Comparison of ENCODE assay signal across 1 cellular context in genomic region chr16:15608398-15609285, GRCh38.
A peak's percentile ranks its signal among the peaks of the same experiment; 100 is the strongest.
TF ChIP-seq lines count a peak whose summit lies in the region.

No MANE protein-coding gene starts in this region.

TF ChIP-seq in HepG2, 621 proteins besides CTCF, POLR2A, EP300 and RAD21 (continued from another document and continues in another):
- no peak for TF ChIP-seq ZNF343 (CRISPR knock-in tag; IDR thresholded peaks at IDR 0.05)
- TF ChIP-seq, protein P1, sequence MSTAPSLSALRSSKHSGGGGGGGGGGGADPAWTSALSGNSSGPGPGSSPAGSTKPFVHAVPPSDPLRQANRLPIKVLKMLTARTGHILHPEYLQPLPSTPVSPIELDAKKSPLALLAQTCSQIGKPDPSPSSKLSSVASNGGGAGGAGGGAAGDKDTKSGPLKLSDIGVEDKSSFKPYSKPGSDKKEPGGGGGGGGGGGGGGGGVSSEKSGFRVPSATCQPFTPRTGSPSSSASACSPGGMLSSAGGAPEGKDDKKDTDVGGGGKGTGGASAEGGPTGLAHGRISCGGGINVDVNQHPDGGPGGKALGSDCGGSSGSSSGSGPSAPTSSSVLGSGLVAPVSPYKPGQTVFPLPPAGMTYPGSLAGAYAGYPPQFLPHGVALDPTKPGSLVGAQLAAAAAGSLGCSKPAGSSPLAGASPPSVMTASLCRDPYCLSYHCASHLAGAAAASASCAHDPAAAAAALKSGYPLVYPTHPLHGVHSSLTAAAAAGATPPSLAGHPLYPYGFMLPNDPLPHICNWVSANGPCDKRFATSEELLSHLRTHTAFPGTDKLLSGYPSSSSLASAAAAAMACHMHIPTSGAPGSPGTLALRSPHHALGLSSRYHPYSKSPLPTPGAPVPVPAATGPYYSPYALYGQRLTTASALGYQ (CRISPR knock-in tag; IDR thresholded peaks at IDR 0.05), result peak; percentile 94
- TF ChIP-seq ZBTB20 (CRISPR knock-in tag; IDR thresholded peaks at IDR 0.05; ENCODE audit: borderline replicate concordance, low read depth), result peak; percentile 84; the same call in 1 of the 2 replicates
- 0 out of 2 replicates have a peak, but pooled peaks have one; percentile 58 for TF ChIP-seq ZSCAN20 (CRISPR knock-in tag; IDR thresholded peaks at IDR 0.05; ENCODE audit: borderline replicate concordance)
- TF ChIP-seq ZNF232 (CRISPR knock-in tag; IDR thresholded peaks at IDR 0.05; ENCODE audit: borderline replicate concordance), result no peak
- peak; percentile 64; the same call in 1 of the 2 replicates for TF ChIP-seq HHEX (CRISPR knock-in tag; IDR thresholded peaks at IDR 0.05)
- TF ChIP-seq HNRNPK (IDR thresholded peaks at IDR 0.05; ENCODE audit: low read depth, low read length, poor library complexity, severe bottlenecking), result no peak
- 0 out of 2 replicates have a peak, but pooled peaks have one; percentile 33 for TF ChIP-seq ZBED4 (CRISPR knock-in tag; IDR thresholded peaks at IDR 0.05; ENCODE audit: borderline replicate concordance)
- TF ChIP-seq, protein P2, sequence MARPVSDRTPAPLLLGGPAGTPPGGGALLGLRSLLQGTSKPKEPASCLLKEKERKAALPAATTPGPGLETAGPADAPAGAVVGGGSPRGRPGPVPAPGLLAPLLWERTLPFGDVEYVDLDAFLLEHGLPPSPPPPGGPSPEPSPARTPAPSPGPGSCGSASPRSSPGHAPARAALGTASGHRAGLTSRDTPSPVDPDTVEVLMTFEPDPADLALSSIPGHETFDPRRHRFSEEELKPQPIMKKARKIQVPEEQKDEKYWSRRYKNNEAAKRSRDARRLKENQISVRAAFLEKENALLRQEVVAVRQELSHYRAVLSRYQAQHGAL (CRISPR knock-in tag; IDR thresholded peaks at IDR 0.05; ENCODE audit: not compliant biosample characterization), result peak; percentile 86
- peak; percentile 57; the same call in 1 of the 2 replicates for TF ChIP-seq MEIS2 (CRISPR knock-in tag; IDR thresholded peaks at IDR 0.05)
- TF ChIP-seq SAP130 (CRISPR knock-in tag; IDR thresholded peaks at IDR 0.05; ENCODE audit: low read depth), result peak; percentile 80
- no peak for TF ChIP-seq ZNF556 (CRISPR knock-in tag; IDR thresholded peaks at IDR 0.05; ENCODE audit: borderline replicate concordance)
- TF ChIP-seq KDM3A (CRISPR knock-in tag; IDR thresholded peaks at IDR 0.05; ENCODE audit: low read depth), result 0 out of 2 replicates have a peak, but pooled peaks have one; percentile 31
- TF ChIP-seq SIX4 (CRISPR knock-in tag; IDR thresholded peaks at IDR 0.05), result peak; percentile 95
- TF ChIP-seq, protein P3, sequence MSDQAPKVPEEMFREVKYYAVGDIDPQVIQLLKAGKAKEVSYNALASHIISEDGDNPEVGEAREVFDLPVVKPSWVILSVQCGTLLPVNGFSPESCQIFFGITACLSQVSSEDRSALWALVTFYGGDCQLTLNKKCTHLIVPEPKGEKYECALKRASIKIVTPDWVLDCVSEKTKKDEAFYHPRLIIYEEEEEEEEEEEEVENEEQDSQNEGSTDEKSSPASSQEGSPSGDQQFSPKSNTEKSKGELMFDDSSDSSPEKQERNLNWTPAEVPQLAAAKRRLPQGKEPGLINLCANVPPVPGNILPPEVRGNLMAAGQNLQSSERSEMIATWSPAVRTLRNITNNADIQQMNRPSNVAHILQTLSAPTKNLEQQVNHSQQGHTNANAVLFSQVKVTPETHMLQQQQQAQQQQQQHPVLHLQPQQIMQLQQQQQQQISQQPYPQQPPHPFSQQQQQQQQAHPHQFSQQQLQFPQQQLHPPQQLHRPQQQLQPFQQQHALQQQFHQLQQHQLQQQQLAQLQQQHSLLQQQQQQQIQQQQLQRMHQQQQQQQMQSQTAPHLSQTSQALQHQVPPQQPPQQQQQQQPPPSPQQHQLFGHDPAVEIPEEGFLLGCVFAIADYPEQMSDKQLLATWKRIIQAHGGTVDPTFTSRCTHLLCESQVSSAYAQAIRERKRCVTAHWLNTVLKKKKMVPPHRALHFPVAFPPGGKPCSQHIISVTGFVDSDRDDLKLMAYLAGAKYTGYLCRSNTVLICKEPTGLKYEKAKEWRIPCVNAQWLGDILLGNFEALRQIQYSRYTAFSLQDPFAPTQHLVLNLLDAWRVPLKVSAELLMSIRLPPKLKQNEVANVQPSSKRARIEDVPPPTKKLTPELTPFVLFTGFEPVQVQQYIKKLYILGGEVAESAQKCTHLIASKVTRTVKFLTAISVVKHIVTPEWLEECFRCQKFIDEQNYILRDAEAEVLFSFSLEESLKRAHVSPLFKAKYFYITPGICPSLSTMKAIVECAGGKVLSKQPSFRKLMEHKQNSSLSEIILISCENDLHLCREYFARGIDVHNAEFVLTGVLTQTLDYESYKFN (CRISPR knock-in tag; conservative IDR thresholded peaks at IDR 0.05), result peak; percentile 91
- peak; percentile 58; the same call in 1 of the 2 replicates for TF ChIP-seq RERE (CRISPR knock-in tag; IDR thresholded peaks at IDR 0.05; ENCODE audit: low read depth)
- TF ChIP-seq MIER3 (CRISPR knock-in tag; IDR thresholded peaks at IDR 0.05; ENCODE audit: borderline replicate concordance), result peak; percentile 57; the same call in 1 of the 2 replicates
- no peak for TF ChIP-seq ETV6 (CRISPR knock-in tag; conservative IDR thresholded peaks at IDR 0.05)
- peak; percentile 76; the same call in 1 of the 2 replicates for TF ChIP-seq MYPOP (CRISPR knock-in tag; IDR thresholded peaks at IDR 0.05)
- TF ChIP-seq ZNF530 (CRISPR knock-in tag; IDR thresholded peaks at IDR 0.05; ENCODE audit: low read depth), result no peak
- TF ChIP-seq, protein P4, sequence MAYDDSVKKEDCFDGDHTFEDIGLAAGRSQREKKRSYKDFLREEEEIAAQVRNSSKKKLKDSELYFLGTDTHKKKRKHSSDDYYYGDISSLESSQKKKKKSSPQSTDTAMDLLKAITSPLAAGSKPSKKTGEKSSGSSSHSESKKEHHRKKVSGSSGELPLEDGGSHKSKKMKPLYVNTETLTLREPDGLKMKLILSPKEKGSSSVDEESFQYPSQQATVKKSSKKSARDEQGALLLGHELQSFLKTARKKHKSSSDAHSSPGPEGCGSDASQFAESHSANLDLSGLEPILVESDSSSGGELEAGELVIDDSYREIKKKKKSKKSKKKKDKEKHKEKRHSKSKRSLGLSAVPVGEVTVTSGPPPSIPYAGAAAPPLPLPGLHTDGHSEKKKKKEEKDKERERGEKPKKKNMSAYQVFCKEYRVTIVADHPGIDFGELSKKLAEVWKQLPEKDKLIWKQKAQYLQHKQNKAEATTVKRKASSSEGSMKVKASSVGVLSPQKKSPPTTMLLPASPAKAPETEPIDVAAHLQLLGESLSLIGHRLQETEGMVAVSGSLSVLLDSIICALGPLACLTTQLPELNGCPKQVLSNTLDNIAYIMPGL (CRISPR knock-in tag; IDR thresholded peaks at IDR 0.05; ENCODE audit: borderline replicate concordance in 1 of 2, low read depth in 1 of 2), result peak in 1 of 2 experiments; percentile 53; a peak in 2 of 4 replicates
- TF ChIP-seq JARID2 (CRISPR knock-in tag; IDR thresholded peaks at IDR 0.05; ENCODE audit: insufficient replicate concordance), result peak; percentile 20
- TF ChIP-seq TGIF2 (CRISPR knock-in tag; IDR thresholded peaks at IDR 0.05), result peak; percentile 56; the same call in 1 of the 2 replicates
- TF ChIP-seq HNF4G (IDR thresholded peaks at IDR 0.05; ENCODE audit: borderline replicate concordance, low read depth, low read length), result peak; percentile 63; the same call in 1 of the 2 replicates
- TF ChIP-seq HNF4G (CRISPR knock-in tag; IDR thresholded peaks at IDR 0.05; ENCODE audit: borderline replicate concordance, low read depth), result peak; percentile 74; the same call in 1 of the 2 replicates
- no peak for TF ChIP-seq ZFYVE20 (CRISPR knock-in tag; IDR thresholded peaks at IDR 0.05; ENCODE audit: borderline replicate concordance, low read depth)
- TF ChIP-seq ERF (CRISPR knock-in tag; IDR thresholded peaks at IDR 0.05), result peak; percentile 77
- TF ChIP-seq ATRX (CRISPR knock-in tag; IDR thresholded peaks at IDR 0.05; ENCODE audit: borderline replicate concordance), result no peak
- TF ChIP-seq NCOA5 (CRISPR knock-in tag; IDR thresholded peaks at IDR 0.05), result no peak
- TF ChIP-seq GATAD2A (CRISPR knock-in tag; IDR thresholded peaks at IDR 0.05), result peak; percentile 95; the same call in 1 of the 2 replicates
- peak; percentile 54; the same call in 1 of the 2 replicates for TF ChIP-seq ZNF24 (IDR thresholded peaks at IDR 0.05)
- TF ChIP-seq, protein P5, sequence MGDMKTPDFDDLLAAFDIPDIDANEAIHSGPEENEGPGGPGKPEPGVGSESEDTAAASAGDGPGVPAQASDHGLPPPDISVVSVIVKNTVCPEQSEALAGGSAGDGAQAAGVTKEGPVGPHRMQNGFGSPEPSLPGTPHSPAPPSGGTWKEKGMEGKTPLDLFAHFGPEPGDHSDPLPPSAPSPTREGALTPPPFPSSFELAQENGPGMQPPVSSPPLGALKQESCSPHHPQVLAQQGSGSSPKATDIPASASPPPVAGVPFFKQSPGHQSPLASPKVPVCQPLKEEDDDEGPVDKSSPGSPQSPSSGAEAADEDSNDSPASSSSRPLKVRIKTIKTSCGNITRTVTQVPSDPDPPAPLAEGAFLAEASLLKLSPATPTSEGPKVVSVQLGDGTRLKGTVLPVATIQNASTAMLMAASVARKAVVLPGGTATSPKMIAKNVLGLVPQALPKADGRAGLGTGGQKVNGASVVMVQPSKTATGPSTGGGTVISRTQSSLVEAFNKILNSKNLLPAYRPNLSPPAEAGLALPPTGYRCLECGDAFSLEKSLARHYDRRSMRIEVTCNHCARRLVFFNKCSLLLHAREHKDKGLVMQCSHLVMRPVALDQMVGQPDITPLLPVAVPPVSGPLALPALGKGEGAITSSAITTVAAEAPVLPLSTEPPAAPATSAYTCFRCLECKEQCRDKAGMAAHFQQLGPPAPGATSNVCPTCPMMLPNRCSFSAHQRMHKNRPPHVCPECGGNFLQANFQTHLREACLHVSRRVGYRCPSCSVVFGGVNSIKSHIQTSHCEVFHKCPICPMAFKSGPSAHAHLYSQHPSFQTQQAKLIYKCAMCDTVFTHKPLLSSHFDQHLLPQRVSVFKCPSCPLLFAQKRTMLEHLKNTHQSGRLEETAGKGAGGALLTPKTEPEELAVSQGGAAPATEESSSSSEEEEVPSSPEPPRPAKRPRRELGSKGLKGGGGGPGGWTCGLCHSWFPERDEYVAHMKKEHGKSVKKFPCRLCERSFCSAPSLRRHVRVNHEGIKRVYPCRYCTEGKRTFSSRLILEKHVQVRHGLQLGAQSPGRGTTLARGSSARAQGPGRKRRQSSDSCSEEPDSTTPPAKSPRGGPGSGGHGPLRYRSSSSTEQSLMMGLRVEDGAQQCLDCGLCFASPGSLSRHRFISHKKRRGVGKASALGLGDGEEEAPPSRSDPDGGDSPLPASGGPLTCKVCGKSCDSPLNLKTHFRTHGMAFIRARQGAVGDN (CRISPR knock-in tag; IDR thresholded peaks at IDR 0.05), result peak; percentile 62
